14 cellular contexts compared by ENCODE assay signal in genomic region chr9:93123561-93124283, GRCh38. TPM values are rescaled to one million over a fixed set of nuclear protein-coding genes. Genes with fewer than 3 reads are reported as not detected.
DNase-seq lines count a peak whose midpoint lies in the region; ATAC-seq and TF ChIP-seq lines count a peak whose summit lies in the region.
"Had no signal": no experiment of that assay in that cellular context is flagged by ENCODE, and none has a peak within 500 bp of the region (broad histone marks: within the 10 kb centered on the region; RNA-seq: fewer than 3 reads in every experiment).

No MANE protein-coding gene starts in this region.

- H3K9me2 ChIP-seq in hepatocyte (replicated peaks; ENCODE audit: insufficient read depth): no peaks in the 10 kb centered on the region

- H3K79me2 ChIP-seq in hepatocyte: peaks cover 13% of the 10 kb centered on the region

- H3K27me3 Mint-ChIP-seq in T-helper 2 cell treated with Interferon-gamma antibody and Interleukin-4, amounts not matched to agents 5 μg/mL and 100 μg/mL, for 36 hours (ENCODE audit: low read depth): no peaks in the 10 kb centered on the region
- H3K27me3 Mint-ChIP-seq: dendritic cell treated with granulocyte-macrophage colony-stimulating factor and Interleukin-4, amounts not matched to agents 40 ng/mL and 50 ng/mL, for 4 days had no signal

- H4K20me1 ChIP-seq in hepatocyte (ENCODE audit: insufficient read depth, poor library complexity, severe bottlenecking): peaks cover 4% of the 10 kb centered on the region

- 87% methylated on average over 14 of the region's 14 CpGs for WGBS in hepatocyte (ENCODE audit: low lambda C conversion rate, missing lambda C conversion rate)

- no peak overlapping the region for H2AFZ ChIP-seq in hepatocyte

- peak overlapping the region; percentile 57 for H3K27ac Mint-ChIP-seq in T-helper 2 cell treated with Interferon-gamma antibody and Interleukin-4, amounts not matched to agents 5 μg/mL and 100 μg/mL, for 36 hours
- H3K27ac Mint-ChIP-seq: dendritic cell treated with granulocyte-macrophage colony-stimulating factor and Interleukin-4, amounts not matched to agents 40 ng/mL and 50 ng/mL, for 4 days had no signal

- DNase-seq in T-helper 2 cell treated with Interferon-gamma antibody and Interleukin-4, amounts not matched to agents 5 μg/mL and 100 μg/mL, for 36 hours (ENCODE audit: low spot score): no peak
- no peak for DNase-seq in T-helper 2 cell
- DNase-seq in T-helper 9 cell: peak; percentile 0
- DNase-seq in hepatocyte (ENCODE audit: low spot score): peak; percentile 3
- peak; percentile 54 for DNase-seq in sciatic nerve (ENCODE audit: low spot score)
- DNase-seq in HuH-7 (ENCODE audit: low spot score): no peak
- DNase-seq in NOMO-1 treated with DMSO at 0.1 percent for 48 hours (lab: John Stamatoyannopoulos, UW; ENCODE audit: unreplicated experiment): no peak
- DNase-seq: COR-L47, NCI-H1092, NCI-H345, PC-3 had no signal

- peaks cover 21% of the 10 kb centered on the region for H3K4me1 ChIP-seq in hepatocyte (ENCODE audit: insufficient read depth)

- H3K36me3 Mint-ChIP-seq in T-helper 2 cell treated with Interferon-gamma antibody and Interleukin-4, amounts not matched to agents 5 μg/mL and 100 μg/mL, for 36 hours (ENCODE audit: low read depth): peaks cover 6% of the 10 kb centered on the region

- H3K4me3 Mint-ChIP-seq in T-helper 2 cell treated with Interferon-gamma antibody and Interleukin-4, amounts not matched to agents 5 μg/mL and 100 μg/mL, for 36 hours: no peak overlapping the region
- H3K4me3 Mint-ChIP-seq: dendritic cell treated with granulocyte-macrophage colony-stimulating factor and Interleukin-4, amounts not matched to agents 40 ng/mL and 50 ng/mL, for 4 days had no signal

- TF ChIP-seq CTCF in hepatocyte (IDR thresholded peaks at IDR 0.05; ENCODE audit: poor library complexity): no peak

- no peak overlapping the region for H3K4me3 ChIP-seq in hepatocyte
- H3K4me3 ChIP-seq: skin epidermis had no signal

- H3K4me2 ChIP-seq in hepatocyte: no peak overlapping the region

- H3K4me1 Mint-ChIP-seq in T-helper 2 cell treated with Interferon-gamma antibody and Interleukin-4, amounts not matched to agents 5 μg/mL and 100 μg/mL, for 36 hours (ENCODE audit: low read depth): peaks cover 26% of the 10 kb centered on the region

- H3K27me3 ChIP-seq in hepatocyte: no peaks in the 10 kb centered on the region

- no peak overlapping the region for H3K27ac ChIP-seq in hepatocyte

- ATAC-seq in sciatic nerve (no peak), GM21390 (IDR thresholded peaks at IDR 0.05; ENCODE audit: unreplicated experiment) (no peak)
- ATAC-seq: PC-3 had no signal

- no peaks in the 10 kb centered on the region for H3K9me3 Mint-ChIP-seq in T-helper 2 cell treated with Interferon-gamma antibody and Interleukin-4, amounts not matched to agents 5 μg/mL and 100 μg/mL, for 36 hours
- H3K9me3 Mint-ChIP-seq: dendritic cell treated with granulocyte-macrophage colony-stimulating factor and Interleukin-4, amounts not matched to agents 40 ng/mL and 50 ng/mL, for 4 days had no signal

- no peaks in the 10 kb centered on the region for H3K36me3 ChIP-seq in hepatocyte (replicated peaks; ENCODE audit: insufficient read depth, low read depth)

- intact Hi-C loops in sciatic nerve (cut with DNase I): no loop called here

- no peaks in the 10 kb centered on the region for H3K9me3 ChIP-seq in hepatocyte (ENCODE audit: low read depth)

RNA-seq across cellular contexts. Expression of gene NINJ1, which starts 10.3 kb away (rescaled TPM):
- 55.4 and 67.9 TPM in 2 replicates for total RNA-seq in hepatocyte
- polyA plus RNA-seq in hepatocyte: 114 and 135 TPM in 2 replicates
- total RNA-seq in sciatic nerve: 53.5 TPM

RNA-seq across cellular contexts. Expression of gene CARD19, which starts 27.7 kb away (rescaled TPM):
- total RNA-seq in hepatocyte (45.3 and 51.3 TPM in 2 replicates), sciatic nerve (36.6 TPM)
- 67.5 and 72.1 TPM in 2 replicates for polyA plus RNA-seq in hepatocyte

Comparison
In these comparisons a context has a peak if more than half of its experiments do, and no peak if none do; other contexts are left out.
1. DNase-seq: peak in T-helper 9 cell (single experiment), hepatocyte (single experiment) and sciatic nerve (single experiment); none in T-helper 2 cell treated with Interferon-gamma antibody and Interleukin-4, amounts not matched to agents 5 μg/mL and 100 μg/mL, for 36 hours (single experiment), T-helper 2 cell (0 of 5), HuH-7 (single experiment) and NOMO-1 treated with DMSO at 0.1 percent for 48 hours (single experiment).